Comparison of ENCODE assay signal across 10 cellular contexts in genomic region chr3:120285508-120285841, GRCh38. TPM values are rescaled to one million over a fixed set of nuclear protein-coding genes. Genes with fewer than 3 reads are reported as not detected.
A peak's percentile ranks its signal among the peaks of the same experiment; 100 is the strongest.
DNase-seq lines count a peak whose midpoint lies in the region; ATAC-seq and TF ChIP-seq lines count a peak whose summit lies in the region.
"Had no signal": no experiment of that assay in that cellular context is flagged by ENCODE, and none has a peak within 500 bp of the region (broad histone marks: within the 10 kb centered on the region; RNA-seq: fewer than 3 reads in every experiment).

No MANE protein-coding gene starts in this region.

- H3K4me3 ChIP-seq in KMS-11 (IDR thresholded peaks at IDR 0.05; ENCODE audit: insufficient read depth, low read depth, low read length) (no peak overlapping the region), mesendoderm (ENCODE audit: low read length) (no peak overlapping the region), thoracic aorta (peak overlapping the region; percentile 76)

- no peaks in the 10 kb centered on the region for H4K20me1 ChIP-seq in KMS-11 (ENCODE audit: insufficient read depth)

- H3K27me3 ChIP-seq in KMS-11 (ENCODE audit: insufficient read depth, low read depth) = no peaks in the 10 kb centered on the region
- H3K27me3 ChIP-seq in mesendoderm (ENCODE audit: insufficient read depth, low read length, poor library complexity) = peaks cover 4% of the 10 kb centered on the region
- no peaks in the 10 kb centered on the region for H3K27me3 ChIP-seq in thoracic aorta (replicated peaks; ENCODE audit: insufficient read depth)

- H2BK15ac ChIP-seq in mesendoderm (replicated peaks; ENCODE audit: low read depth) = no peak overlapping the region

- TF ChIP-seq CTCF in KMS-11 (conservative IDR thresholded peaks at IDR 0.05; ENCODE audit: low read depth, low read length) (no peak), chondrocyte (IDR thresholded peaks at IDR 0.05) (no peak), thoracic aorta (IDR thresholded peaks at IDR 0.05) (no peak)

- H3K9me3 ChIP-seq in thoracic aorta = no peaks in the 10 kb centered on the region

- H3K9me3 Mint-ChIP-seq in chondrocyte (ENCODE audit: low read depth) = no peaks in the 10 kb centered on the region
- H3K9me3 Mint-ChIP-seq: stimulated activated effector memory CD8-positive, alpha-beta T cell treated with anti-CD3 and anti-CD28 coated beads, Interleukin-12 subunit alpha, Interleukin-12 subunit beta, amount 100 ng/mL, for 72 hours had no signal

- peak overlapping the region; percentile 42 for H3K4me3 Mint-ChIP-seq in chondrocyte (ENCODE audit: unreplicated experiment)

- no peak overlapping the region for H3K4ac ChIP-seq in mesendoderm (ENCODE audit: low read depth, low read length)

- H3K27ac ChIP-seq in KMS-11 (no peak overlapping the region), mesendoderm (ENCODE audit: low read depth, low read length) (no peak overlapping the region), thoracic aorta (no peak overlapping the region)

- ATAC-seq in thoracic aorta (ENCODE audit: insufficient number of reproducible peaks, low FRiP score, low read depth) = no peak

- H3K36me3 Mint-ChIP-seq in chondrocyte (ENCODE audit: low read depth) = peaks cover 2% of the 10 kb centered on the region
- H3K36me3 Mint-ChIP-seq: stimulated activated effector memory CD8-positive, alpha-beta T cell treated with anti-CD3 and anti-CD28 coated beads, Interleukin-12 subunit alpha, Interleukin-12 subunit beta, amount 100 ng/mL, for 72 hours had no signal

- H3K36me3 ChIP-seq in KMS-11 (ENCODE audit: insufficient read depth) (no peaks in the 10 kb centered on the region), mesendoderm (ENCODE audit: control insufficient read depth, insufficient read depth, low read length) (no peaks in the 10 kb centered on the region), thoracic aorta (no peaks in the 10 kb centered on the region)

- no peak overlapping the region for H2BK5ac ChIP-seq in mesendoderm (ENCODE audit: low read length)

- H3K79me1 ChIP-seq in mesendoderm (ENCODE audit: low read length) = no peaks in the 10 kb centered on the region

- H3K56ac ChIP-seq in mesendoderm (ENCODE audit: low read length) = peak overlapping the region; percentile 82

- DNase-seq in chondrocyte (ENCODE audit: low spot score) (no peak), mesendoderm (no peak), thoracic aorta (ENCODE audit: low spot score) (no peak), NCI-H526 (lab: John Stamatoyannopoulos, UW) (no peak), HCEC 1CT (no peak)
- DNase-seq in effector CD8-positive, alpha-beta T cell (lab: John Stamatoyannopoulos, UW) = no peak
- no peak for DNase-seq in stimulated activated CD4-positive, alpha-beta T cell treated with anti-CD3 and anti-CD28 coated beads, Interleukin-4, amount 100 ng/mL, for 24 hours
- DNase-seq: cerebellar nuclear complex had no signal

- no peak overlapping the region for H2AK5ac ChIP-seq in mesendoderm (ENCODE audit: low read length)

- no peak overlapping the region for H4K5ac ChIP-seq in mesendoderm (ENCODE audit: low read length)

- peaks cover 41% of the 10 kb centered on the region for H3K4me1 ChIP-seq in KMS-11 (ENCODE audit: low read depth, poor library complexity, severe bottlenecking)
- no peaks in the 10 kb centered on the region for H3K4me1 ChIP-seq in mesendoderm (ENCODE audit: control insufficient read depth, low read depth, low read length)
- H3K4me1 ChIP-seq in thoracic aorta (ENCODE audit: control insufficient read depth in 1 of 2, low read depth in 2 of 2) = peaks cover 2 to 4% of the 10 kb centered on the region in 2 donors

- H4K8ac ChIP-seq in mesendoderm (ENCODE audit: low read depth, low read length) = no peak overlapping the region

- H2AFZ ChIP-seq in KMS-11 (ENCODE audit: low read depth) = no peak overlapping the region

- H3K27ac Mint-ChIP-seq in chondrocyte (ENCODE audit: unreplicated experiment) = no peak overlapping the region
- H3K27ac Mint-ChIP-seq: stimulated activated effector memory CD8-positive, alpha-beta T cell treated with anti-CD3 and anti-CD28 coated beads, Interleukin-12 subunit alpha, Interleukin-12 subunit beta, amount 100 ng/mL, for 72 hours had no signal

- peak overlapping the region; percentile 77 for H3K18ac ChIP-seq in mesendoderm (ENCODE audit: low read length)

- H3K9ac ChIP-seq in KMS-11 (no peak overlapping the region), mesendoderm (ENCODE audit: low read length) (peak overlapping the region; percentile 61)

- H3K4me1 Mint-ChIP-seq in chondrocyte (ENCODE audit: low read depth) = peaks cover 5% of the 10 kb centered on the region
- H3K4me1 Mint-ChIP-seq: stimulated activated effector memory CD8-positive, alpha-beta T cell treated with anti-CD3 and anti-CD28 coated beads, Interleukin-12 subunit alpha, Interleukin-12 subunit beta, amount 100 ng/mL, for 72 hours had no signal

- H2BK120ac ChIP-seq in mesendoderm (ENCODE audit: low read depth, low read length) = no peak overlapping the region

- no CpG with 5 or more reads among the region's 15 CpGs for WGBS in mesendoderm (ENCODE audit: extremely low coverage, insufficient coverage, low lambda C conversion rate)

- H3K79me2 ChIP-seq in KMS-11 (ENCODE audit: insufficient read depth, low read depth) (no peaks in the 10 kb centered on the region), mesendoderm (ENCODE audit: control insufficient read depth, insufficient read depth, low read length) (no peaks in the 10 kb centered on the region)

- H3K23ac ChIP-seq in mesendoderm (ENCODE audit: low read length) = no peak overlapping the region

- H3K27me3 Mint-ChIP-seq in chondrocyte (ENCODE audit: low read depth) = no peaks in the 10 kb centered on the region

- H3K4me2 ChIP-seq in KMS-11 (0 out of 2 replicates have a peak overlapping the region, but pooled peaks have one; percentile 18), mesendoderm (ENCODE audit: low read length) (peak overlapping the region; percentile 59)

RNA-seq across cellular contexts. Expression of gene GPR156, which starts 0.5 kb away (rescaled TPM):
- total RNA-seq in chondrocyte (1.0 to 1.7 TPM (median 1.3 TPM) in 3 replicates), thoracic aorta (under 1 TPM; 0.27 to 0.35 TPM)
- polyA plus RNA-seq in mesendoderm (2013, experiment 1 of 2) = 0.79 TPM
- polyA plus RNA-seq in mesendoderm (2013, experiment 2 of 2) = 0.78 TPM
